8 cellular contexts compared by ENCODE assay signal in genomic region chr3:148861277-148861869, GRCh38. TPM values are rescaled to one million over a fixed set of nuclear protein-coding genes. Genes with fewer than 3 reads are reported as not detected.
A peak's percentile ranks its signal among the peaks of the same experiment; 100 is the strongest.
DNase-seq lines count a peak whose midpoint lies in the region; ATAC-seq and TF ChIP-seq lines count a peak whose summit lies in the region.

No MANE protein-coding gene starts in this region.

- in situ Hi-C loops in gastrocnemius medialis (cut with MboI; ENCODE audit: low sequenced_read_pairs in 4 of 4), result loop anchor here (5.0 to 25.0 kb wide), 5 partner anchors 83 to 413 kb away; no protein-coding TSS in a partner anchor

- peak; percentile 71 for TF ChIP-seq CTCF in A673 (conservative IDR thresholded peaks at IDR 0.05; ENCODE audit: low read depth, low read length)
- TF ChIP-seq CTCF in GM12864 (IDR thresholded peaks at IDR 0.05; ENCODE audit: low read depth, low read length, missing control alignments), result peak; percentile 44
- no peak for TF ChIP-seq CTCF in HEK293 (tag by site-specific recombination; IDR thresholded peaks at IDR 0.05)
- peak; percentile 70 to 83 (median 74) for TF ChIP-seq CTCF in gastroesophageal sphincter (IDR thresholded peaks at IDR 0.05)
- peak; percentile 63 to 83 (median 78) for TF ChIP-seq CTCF in gastrocnemius medialis (IDR thresholded peaks at IDR 0.05 in 4 of 5, conservative IDR thresholded peaks at IDR 0.05 in 1 of 5)

- POLR2A ChIA-PET in A673 (lab: Charles Lee; ENCODE audit: low non-redundant PET), result no interaction called here
- POLR2A ChIA-PET in HEK293 (lab: Yijun Ruan, JAX), result no interaction called here

- no peak for TF ChIP-seq POLR2A in gastroesophageal sphincter (IDR thresholded peaks at IDR 0.05)
- no peak for TF ChIP-seq POLR2A in gastrocnemius medialis (IDR thresholded peaks at IDR 0.05)

- DNase-seq in A673 (ENCODE audit: low spot score) (peak; percentile 56), GM12864 (ENCODE audit: low read depth) (peak; percentile 5), M059J (ENCODE audit: low read depth) (peak; percentile 68), T-helper 17 cell (no peak), gastrocnemius medialis (no peak), NCI-H128 (lab: John Stamatoyannopoulos, UW; ENCODE audit: unreplicated experiment) (no peak)

- intact Hi-C loops in A673 (cut with micrococcal nuclease; ENCODE audit: unreplicated experiment), result loop anchor here (1.0 to 10.0 kb wide), 3 partner anchors 82 to 477 kb away; no protein-coding TSS in a partner anchor
- intact Hi-C loops in gastrocnemius medialis (cut with DNase I; ENCODE audit: low total_unique reads), result loop anchor here (1.0 kb wide), 3 partner anchors 82 to 412 kb away; no protein-coding TSS in a partner anchor

- no peak overlapping the region for H3K27ac Mint-ChIP-seq in T-helper 17 cell

- ATAC-seq in T-helper 17 cell, result peak; percentile 40
- no peak for ATAC-seq in gastroesophageal sphincter
- peak; percentile 72 to 78 for ATAC-seq in gastrocnemius medialis

- BruUV-seq in A673 (replicated peaks; lab: Mats Ljungman, UMichigan), result no TSS peak

- no peak overlapping the region for H3K4me3 Mint-ChIP-seq in T-helper 17 cell

- CTCF ChIA-PET in A673 (lab: Charles Lee) (interaction anchor here (1.0 kb wide), 1 partner anchor 8 kb away, joined by 3 read pairs; no protein-coding TSS in a partner anchor), HEK293 (lab: Yijun Ruan, JAX) (interaction anchor here (0.6 to 7.4 kb wide), 27 partner anchors 8 to 677 kb away, joined by 3 to 115 read pairs (median 4); no protein-coding TSS in a partner anchor)

- no peak overlapping the region for H3K4me3 ChIP-seq in A673 (ENCODE audit: low read depth, low read length, poor library complexity, severe bottlenecking)
- H3K4me3 ChIP-seq in GM12864 (ENCODE audit: low read depth, low read length), result no peak overlapping the region
- H3K4me3 ChIP-seq in HEK293 (ENCODE audit: low read depth, low read length), result no peak overlapping the region
- no peak overlapping the region for H3K4me3 ChIP-seq in gastroesophageal sphincter
- no peak overlapping the region for H3K4me3 ChIP-seq in gastrocnemius medialis

- peaks cover 35% of the 10 kb centered on the region for H3K27me3 Mint-ChIP-seq in T-helper 17 cell

- 0 to 22% methylated on average over 1 of the region's 1 CpG for WGBS in gastroesophageal sphincter (ENCODE audit: low coverage in 1 of 2), 2 donors

- H3K36me3 ChIP-seq in A673 (ENCODE audit: insufficient read depth, low read length, poor library complexity, severe bottlenecking) (no peaks in the 10 kb centered on the region), HEK293 (ENCODE audit: control insufficient read depth in 2 of 2, insufficient read depth in 1 of 2, low read length in 2 of 2) (no peaks in the 10 kb centered on the region), gastroesophageal sphincter (no peaks in the 10 kb centered on the region), gastrocnemius medialis (no peaks in the 10 kb centered on the region)

- H3K36me3 Mint-ChIP-seq in T-helper 17 cell (ENCODE audit: low read depth), result peaks cover 2% of the 10 kb centered on the region

- H3K27ac ChIP-seq in A673 (ENCODE audit: low read depth, low read length, poor library complexity, severe bottlenecking), result no peak overlapping the region
- H3K27ac ChIP-seq in HEK293 (ENCODE audit: extremely low read depth, low read depth, low read length), result no peak overlapping the region
- H3K27ac ChIP-seq in gastroesophageal sphincter, result no peak overlapping the region
- H3K27ac ChIP-seq in gastrocnemius medialis, result no peak overlapping the region

- no peaks in the 10 kb centered on the region for H3K4me1 ChIP-seq in A673 (ENCODE audit: insufficient read depth, low read length, poor library complexity, severe bottlenecking)
- no peaks in the 10 kb centered on the region for H3K4me1 ChIP-seq in HEK293 (ENCODE audit: control insufficient read depth, insufficient read depth, low read length)
- H3K4me1 ChIP-seq in gastroesophageal sphincter, result no peaks in the 10 kb centered on the region
- peaks cover 5% of the 10 kb centered on the region in 2 donors for H3K4me1 ChIP-seq in gastrocnemius medialis

- H3K4me1 Mint-ChIP-seq in T-helper 17 cell, result no peaks in the 10 kb centered on the region

- H3K27me3 ChIP-seq in A673 (replicated peaks; ENCODE audit: insufficient read depth, low read depth, low read length, poor library complexity) (no peaks in the 10 kb centered on the region), gastroesophageal sphincter (no peaks in the 10 kb centered on the region), gastrocnemius medialis (no peaks in the 10 kb centered on the region)

- H3K9me3 ChIP-seq in A673 (ENCODE audit: low read depth, low read length, poor library complexity, severe bottlenecking) (no peaks in the 10 kb centered on the region), HEK293 (ENCODE audit: control insufficient read depth, insufficient read depth, low read depth, low read length) (no peaks in the 10 kb centered on the region), T-helper 17 cell (ENCODE audit: control insufficient read depth, low read length, poor library complexity, severe bottlenecking) (no peaks in the 10 kb centered on the region), gastroesophageal sphincter (no peaks in the 10 kb centered on the region), gastrocnemius medialis (no peaks in the 10 kb centered on the region)

- no peak for TF ChIP-seq EP300 in gastroesophageal sphincter (IDR thresholded peaks at IDR 0.05)

TF ChIP-seq in HEK293, 187 proteins besides CTCF, POLR2A, EP300 and RAD21:
- TF ChIP-seq ZBTB8A (tag by site-specific recombination; IDR thresholded peaks at IDR 0.05) (no peak), ZNF596 (tag by site-specific recombination; IDR thresholded peaks at IDR 0.05) (no peak), ZNF664 (tag by site-specific recombination; IDR thresholded peaks at IDR 0.05) (peak; percentile 99), ZNF223 (tag by site-specific recombination; IDR thresholded peaks at IDR 0.05) (no peak), KLF10 (tag by site-specific recombination; IDR thresholded peaks at IDR 0.05) (no peak), ZIC2 (tag by site-specific recombination; IDR thresholded peaks at IDR 0.05) (no peak), MEIS1 (CRISPR knock-in tag; IDR thresholded peaks at IDR 0.05; ENCODE audit: borderline replicate concordance) (no peak), ZNF24 (tag by site-specific recombination; IDR thresholded peaks at IDR 0.05) (no peak), ZNF654 (tag by site-specific recombination; IDR thresholded peaks at IDR 0.05; ENCODE audit: low read depth) (peak; percentile 75), ZBTB7A (tag by site-specific recombination; IDR thresholded peaks at IDR 0.05; ENCODE audit: low read depth) (no peak), EGR2 (tag by site-specific recombination; IDR thresholded peaks at IDR 0.05; ENCODE audit: low read depth) (no peak), ZNF548 (tag by site-specific recombination; IDR thresholded peaks at IDR 0.05) (no peak), KLF17 (tag by site-specific recombination; IDR thresholded peaks at IDR 0.05) (no peak)
- TF ChIP-seq, protein P1, sequence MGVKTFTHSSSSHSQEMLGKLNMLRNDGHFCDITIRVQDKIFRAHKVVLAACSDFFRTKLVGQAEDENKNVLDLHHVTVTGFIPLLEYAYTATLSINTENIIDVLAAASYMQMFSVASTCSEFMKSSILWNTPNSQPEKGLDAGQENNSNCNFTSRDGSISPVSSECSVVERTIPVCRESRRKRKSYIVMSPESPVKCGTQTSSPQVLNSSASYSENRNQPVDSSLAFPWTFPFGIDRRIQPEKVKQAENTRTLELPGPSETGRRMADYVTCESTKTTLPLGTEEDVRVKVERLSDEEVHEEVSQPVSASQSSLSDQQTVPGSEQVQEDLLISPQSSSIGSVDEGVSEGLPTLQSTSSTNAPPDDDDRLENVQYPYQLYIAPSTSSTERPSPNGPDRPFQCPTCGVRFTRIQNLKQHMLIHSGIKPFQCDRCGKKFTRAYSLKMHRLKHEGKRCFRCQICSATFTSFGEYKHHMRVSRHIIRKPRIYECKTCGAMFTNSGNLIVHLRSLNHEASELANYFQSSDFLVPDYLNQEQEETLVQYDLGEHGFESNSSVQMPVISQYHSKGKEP (tag by site-specific recombination; IDR thresholded peaks at IDR 0.05), result no peak
TF ChIP-seq in HEK293: peak in this region for 2.

RNA-seq across cellular contexts. Expression of gene CPA3, which starts 3.7 kb away (rescaled TPM):
- total RNA-seq in A673 (2021), result not detected in 2 replicates
- 0.17 and 0.30 TPM in 2 replicates for total RNA-seq in M059J (2014; rRNA removed; shearing (Covaris generic))
- total RNA-seq in T-helper 17 cell, result under 1 TPM in 1 of 2 donors, not detected in 1; 0.57 TPM
- total RNA-seq in gastroesophageal sphincter, result 10 to 100 TPM in 2 of 4 donors, 1 to 10 TPM in 2; 5.6 to 28.8 (median 12.7) TPM
- 1 to 10 TPM in 2 of 4 donors, under 1 TPM in 1, not detected in 1; 1.00 to 4.7 (median 1.8) TPM for total RNA-seq in gastrocnemius medialis

RNA-seq across cellular contexts. Expression of gene CPB1, which starts 33.8 kb away (rescaled TPM):
- total RNA-seq in A673 (2021) (not detected in 2 replicates), T-helper 17 cell (not detected), gastroesophageal sphincter (under 1 TPM in 1 of 4 donors, not detected in 3; 0.77 TPM), gastrocnemius medialis (under 1 TPM in 1 of 4 donors, not detected in 3; 0.76 TPM)
- not detected in 2 replicates for total RNA-seq in M059J (2014; rRNA removed; shearing (Covaris generic))

Comparison
In these comparisons a context has a peak if more than half of its experiments do, and no peak if none do; other contexts are left out.
1. DNase-seq: peak in A673 (single experiment), GM12864 (single experiment) and M059J (single experiment); none in T-helper 17 cell (0 of 3), gastrocnemius medialis (0 of 2) and NCI-H128 (single experiment).